In genomic region chr4:87848622-87849351, GRCh38 we compare ENCODE assay signal across 8 cellular contexts. TPM values are rescaled to one million over a fixed set of nuclear protein-coding genes. Genes with fewer than 3 reads are reported as not detected.
DNase-seq lines count a peak whose midpoint lies in the region; ATAC-seq, FAIRE-seq and TF ChIP-seq lines count a peak whose summit lies in the region.

No MANE protein-coding gene starts in this region.

- POLR2A ChIA-PET in activated CD4-positive, alpha-beta T cell treated with anti-CD3 and anti-CD28 coated beads for 36 hours (lab: Charles Lee), result no interaction called here
- POLR2A ChIA-PET in HEK293T (lab: Yijun Ruan, JAX) (no interaction called here), HepG2 (lab: Yijun Ruan, JAX) (no interaction called here)

- H4K20me1 ChIP-seq in HepG2 (ENCODE audit: insufficient read depth, low read length), result no peaks in the 10 kb centered on the region

- H3K4me1 ChIP-seq in colonic mucosa, result no peaks in the 10 kb centered on the region
- peaks cover 27% of the 10 kb centered on the region for H3K4me1 ChIP-seq in HepG2 (ENCODE audit: insufficient read depth, low read length)

- H3K9ac ChIP-seq in colonic mucosa (ENCODE audit: low read depth in 2 of 2, low read length in 2 of 2) (no peak overlapping the region), HepG2 (ENCODE audit: insufficient read depth, low read depth, low read length) (no peak overlapping the region)

- H3K27me3 ChIP-seq in colonic mucosa, result no peaks in the 10 kb centered on the region
- peaks cover 0 to 21% of the 10 kb centered on the region in 2 experiments; a peak in 2 of 5 replicates for H3K27me3 ChIP-seq in HepG2 (ENCODE audit: control insufficient read depth in 1 of 2, insufficient read depth in 2 of 2, low read length in 2 of 2)

- H3K27me3 Mint-ChIP-seq in activated CD4-positive, alpha-beta T cell treated with anti-CD3 and anti-CD28 coated beads for 36 hours, result peaks cover 15% of the 10 kb centered on the region
- H3K27me3 Mint-ChIP-seq in T-helper 17 cell, result peaks cover 56% of the 10 kb centered on the region
- H3K27me3 Mint-ChIP-seq in stimulated activated memory B cell treated with anti-CD40 and anti-IgM and Interleukin-4, amounts not matched to agents 10 μg/mL and 1 μg/mL and 100 μg/mL, for 72 hours, result peaks cover 20% of the 10 kb centered on the region

- H3K4me1 Mint-ChIP-seq in activated CD4-positive, alpha-beta T cell treated with anti-CD3 and anti-CD28 coated beads for 36 hours, result peaks cover 11% of the 10 kb centered on the region
- H3K4me1 Mint-ChIP-seq in T-helper 17 cell, result peaks cover 13% of the 10 kb centered on the region
- peaks cover 8% of the 10 kb centered on the region for H3K4me1 Mint-ChIP-seq in stimulated activated memory B cell treated with anti-CD40 and anti-IgM and Interleukin-4, amounts not matched to agents 10 μg/mL and 1 μg/mL and 100 μg/mL, for 72 hours

- no peak overlapping the region for H3K4me3 ChIP-seq in colonic mucosa
- H3K4me3 ChIP-seq in HepG2 (replicated peaks in 1 of 3; ENCODE audit: insufficient read depth in 1 of 3, low read depth in 2 of 3, low read length in 3 of 3), result peak overlapping the region in 2 of 3 experiments; percentile 36 to 46; a peak in 3 of 6 replicates

- no TSS peak for BruUV-seq in HepG2 (replicated peaks; lab: Mats Ljungman, UMichigan)

- no peak overlapping the region for H3K27ac Mint-ChIP-seq in activated CD4-positive, alpha-beta T cell treated with anti-CD3 and anti-CD28 coated beads for 36 hours
- H3K27ac Mint-ChIP-seq in T-helper 17 cell, result no peak overlapping the region
- H3K27ac Mint-ChIP-seq in stimulated activated memory B cell treated with anti-CD40 and anti-IgM and Interleukin-4, amounts not matched to agents 10 μg/mL and 1 μg/mL and 100 μg/mL, for 72 hours, result no peak overlapping the region

- no peak overlapping the region for H3K4me3 Mint-ChIP-seq in activated CD4-positive, alpha-beta T cell treated with anti-CD3 and anti-CD28 coated beads for 36 hours
- H3K4me3 Mint-ChIP-seq in T-helper 17 cell, result peak overlapping the region; percentile 60
- H3K4me3 Mint-ChIP-seq in stimulated activated memory B cell treated with anti-CD40 and anti-IgM and Interleukin-4, amounts not matched to agents 10 μg/mL and 1 μg/mL and 100 μg/mL, for 72 hours, result no peak overlapping the region

- intact Hi-C loops in activated CD4-positive, alpha-beta T cell treated with anti-CD3 and anti-CD28 coated beads for 36 hours (cut with DNase I, micrococcal nuclease), result loop anchor here (1.0 to 10.0 kb wide), 6 partner anchors 169 to 696 kb away; no protein-coding TSS in a partner anchor
- intact Hi-C loops in colonic mucosa (cut with DNase I) (loop anchor here (5.0 to 10.0 kb wide), 2 partner anchors 166 to 474 kb away; no protein-coding TSS in a partner anchor), HepG2 (cut with micrococcal nuclease; ENCODE audit: unreplicated experiment) (loop anchor here (1.0 to 5.0 kb wide), 2 partner anchors 169 to 306 kb away; no protein-coding TSS in a partner anchor)

- peak; percentile 93 for ATAC-seq in activated CD4-positive, alpha-beta T cell treated with anti-CD3 and anti-CD28 coated beads for 36 hours
- ATAC-seq in T-helper 17 cell (peak; percentile 88), HepG2 (peak; percentile 99)
- peak; percentile 80 for ATAC-seq in stimulated activated memory B cell treated with anti-CD40 and anti-IgM and Interleukin-4, amounts not matched to agents 10 μg/mL and 1 μg/mL and 100 μg/mL, for 72 hours

- H3K9me3 ChIP-seq in T-helper 17 cell (ENCODE audit: control insufficient read depth, low read length, poor library complexity, severe bottlenecking) (no peaks in the 10 kb centered on the region), colonic mucosa (no peaks in the 10 kb centered on the region), HepG2 (ENCODE audit: low read length) (no peaks in the 10 kb centered on the region)

- peak overlapping the region; percentile 78 for H3K4me2 ChIP-seq in HepG2 (ENCODE audit: low read depth, low read length)

- FAIRE-seq in HepG2 (lab: Jason Lieb, UNC), result peak; percentile 68

- H3K36me3 Mint-ChIP-seq in activated CD4-positive, alpha-beta T cell treated with anti-CD3 and anti-CD28 coated beads for 36 hours (ENCODE audit: low read depth), result no peaks in the 10 kb centered on the region
- no peaks in the 10 kb centered on the region for H3K36me3 Mint-ChIP-seq in T-helper 17 cell (ENCODE audit: low read depth)
- no peaks in the 10 kb centered on the region for H3K36me3 Mint-ChIP-seq in stimulated activated memory B cell treated with anti-CD40 and anti-IgM and Interleukin-4, amounts not matched to agents 10 μg/mL and 1 μg/mL and 100 μg/mL, for 72 hours

- TF ChIP-seq CTCF in colonic mucosa (IDR thresholded peaks at IDR 0.05) (peak; percentile 49), HepG2 (CRISPR knock-in tag; IDR thresholded peaks at IDR 0.05) (peak; percentile 79)

- no peaks in the 10 kb centered on the region for H3K79me2 ChIP-seq in HepG2 (ENCODE audit: insufficient read depth, low read length)

- H3K36me3 ChIP-seq in colonic mucosa, result no peaks in the 10 kb centered on the region
- H3K36me3 ChIP-seq in HepG2 (replicated peaks in 1 of 2; ENCODE audit: control insufficient read depth in 1 of 2, insufficient read depth in 2 of 2, low read length in 2 of 2), result no peaks in the 10 kb centered on the region

- peak; percentile 60 for DNase-seq in activated CD4-positive, alpha-beta T cell treated with anti-CD3 and anti-CD28 coated beads for 36 hours
- DNase-seq in activated CD4-positive, alpha-beta T cell treated with anti-CD3 and anti-CD28 coated beads for 1 hour, result no peak
- DNase-seq in HEK293T (ENCODE audit: extremely low spot score) (peak; percentile 61), NAMALWA (ENCODE audit: low spot score) (peak; percentile 62), T-helper 17 cell (no peak), colonic mucosa (peak; percentile 43), HepG2 (ENCODE audit: low spot score) (peak; percentile 47)

- CTCF ChIA-PET in activated CD4-positive, alpha-beta T cell treated with anti-CD3 and anti-CD28 coated beads for 36 hours (lab: Charles Lee), result interaction anchor here (0.6 to 6.7 kb wide), 40 partner anchors 8 to 1532 kb away, joined by 3 to 43 read pairs (median 4); partner anchors contain the start of gene SPP1
- CTCF ChIA-PET in HEK293T (lab: Yijun Ruan, JAX), result interaction anchor here (0.5 to 3.1 kb wide), 12 partner anchors 9 to 382 kb away, joined by 3 to 20 read pairs (median 3); no protein-coding TSS in a partner anchor
- CTCF ChIA-PET in HepG2 (lab: Yijun Ruan, JAX; ENCODE audit: low intra/inter-chr PET ratio, low total read pairs), result interaction anchor here (1.3 to 2.5 kb wide), 3 partner anchors 137 to 169 kb away, joined by 3 to 22 read pairs (median 5); no protein-coding TSS in a partner anchor

- 0 out of 2 replicates have a peak, but pooled peaks have one; percentile 9 for TF ChIP-seq RAD21 in HepG2 (CRISPR knock-in tag; IDR thresholded peaks at IDR 0.05)

- H2AFZ ChIP-seq in HepG2 (ENCODE audit: low read length), result no peak overlapping the region

- H3K27ac ChIP-seq in colonic mucosa (no peak overlapping the region), HepG2 (ENCODE audit: extremely low read length, insufficient read depth, low read length) (no peak overlapping the region)

- no peak for TF ChIP-seq EP300 in HepG2 (IDR thresholded peaks at IDR 0.05; ENCODE audit: low read depth in 2 of 2, low read length in 2 of 2)
- no peak for TF ChIP-seq EP300 in HepG2 (CRISPR knock-in tag; IDR thresholded peaks at IDR 0.05; ENCODE audit: borderline replicate concordance)

- in situ Hi-C loops in HepG2 (cut with HindIII; ENCODE audit: extremely low pct_ligation_motif_present, low pct_unique_long_range_greater_than_20kb), result loop anchor here (10.0 to 25.0 kb wide), 2 partner anchors 304 to 586 kb away; no protein-coding TSS in a partner anchor

- 2% methylated on average over 15 of the region's 15 CpGs for WGBS in HepG2 (ENCODE audit: low lambda C conversion rate)

- no peak for TF ChIP-seq POLR2A in HepG2 (IDR thresholded peaks at IDR 0.05; ENCODE audit: insufficient read depth in 1 of 2, low read depth in 2 of 2, low read length in 2 of 2)

- no peaks in the 10 kb centered on the region for H3K9me3 Mint-ChIP-seq in activated CD4-positive, alpha-beta T cell treated with anti-CD3 and anti-CD28 coated beads for 36 hours (ENCODE audit: low read depth)
- no peaks in the 10 kb centered on the region for H3K9me3 Mint-ChIP-seq in stimulated activated memory B cell treated with anti-CD40 and anti-IgM and Interleukin-4, amounts not matched to agents 10 μg/mL and 1 μg/mL and 100 μg/mL, for 72 hours

RNA-seq across cellular contexts. Expression of gene MEPE, which starts 16.0 kb away (rescaled TPM):
- total RNA-seq in activated CD4-positive, alpha-beta T cell treated with anti-CD3 and anti-CD28 coated beads for 36 hours, result not detected
- not detected for total RNA-seq in T-helper 17 cell
- total RNA-seq in colonic mucosa, result not detected
- total RNA-seq in HepG2 (2016; rRNA removed; fragmentation: Illumina TruSeq; extraction: Trizol), result not detected in 2 replicates
- total RNA-seq in HepG2 (2016; cell fraction: cytosol; rRNA removed; fragmentation: Illumina TruSeq; extraction: Trizol; ENCODE audit: low read depth), result not detected in 2 replicates
- total RNA-seq in HepG2 (2016; cell fraction: insoluble cytoplasmic fraction; rRNA removed; fragmentation: Illumina TruSeq; extraction: Trizol), result not detected in 2 replicates
- not detected in 2 replicates for total RNA-seq in HepG2 (2016; cell fraction: membrane; rRNA removed; fragmentation: Illumina TruSeq; extraction: Trizol)
- not detected in 2 replicates for total RNA-seq in HepG2 (2016; cell fraction: nucleus; rRNA removed; fragmentation: Illumina TruSeq; extraction: Trizol)
- polyA plus RNA-seq in HepG2 (2011; rRNA removed), result 0.04 TPM in 1 of 2 replicates, not detected in the other
- not detected in 2 replicates for polyA plus RNA-seq in HepG2 (2011; cell fraction: cytosol; rRNA removed)
- not detected in 2 replicates for polyA plus RNA-seq in HepG2 (2011; cell fraction: nucleus; rRNA removed)
- not detected in 2 replicates for polyA plus RNA-seq in HepG2 (2012)
- polyA plus RNA-seq in HepG2 (2016; cell fraction: cytosol; fragmentation: Illumina TruSeq; extraction: Trizol; ENCODE audit: low read depth), result not detected in 2 replicates
- polyA plus RNA-seq in HepG2 (2016; cell fraction: insoluble cytoplasmic fraction; fragmentation: Illumina TruSeq; extraction: Trizol; ENCODE audit: low read depth), result not detected in 2 replicates
- not detected in 2 replicates for polyA plus RNA-seq in HepG2 (2016; cell fraction: membrane; fragmentation: Illumina TruSeq; extraction: Trizol; ENCODE audit: low read depth)
- polyA plus RNA-seq in HepG2 (2016; cell fraction: nucleus; fragmentation: Illumina TruSeq; extraction: Trizol; ENCODE audit: insufficient read depth, low read depth), result not detected in 2 replicates
- 0.14 TPM in 1 of 2 replicates, not detected in the other for polyA minus RNA-seq in HepG2 (2011; rRNA and poly(A)+ RNA removed; ENCODE audit: low replicate concordance)
- not detected in 2 replicates for polyA minus RNA-seq in HepG2 (2011; cell fraction: cytosol; rRNA and poly(A)+ RNA removed)
- not detected in 2 replicates for polyA minus RNA-seq in HepG2 (2011; cell fraction: nucleus; rRNA and poly(A)+ RNA removed)

RNA-seq across cellular contexts. Expression of gene IBSP, which starts 49.4 kb away (rescaled TPM):
- total RNA-seq in activated CD4-positive, alpha-beta T cell treated with anti-CD3 and anti-CD28 coated beads for 36 hours, result not detected
- total RNA-seq in T-helper 17 cell (not detected), colonic mucosa (not detected), HepG2 (2016; rRNA removed; fragmentation: Illumina TruSeq; extraction: Trizol) (not detected in 2 replicates)
- total RNA-seq in HepG2 (2016; cell fraction: cytosol; rRNA removed; fragmentation: Illumina TruSeq; extraction: Trizol; ENCODE audit: low read depth), result not detected in 2 replicates
- total RNA-seq in HepG2 (2016; cell fraction: insoluble cytoplasmic fraction; rRNA removed; fragmentation: Illumina TruSeq; extraction: Trizol), result not detected in 2 replicates
- not detected in 2 replicates for total RNA-seq in HepG2 (2016; cell fraction: membrane; rRNA removed; fragmentation: Illumina TruSeq; extraction: Trizol)
- not detected in 2 replicates for total RNA-seq in HepG2 (2016; cell fraction: nucleus; rRNA removed; fragmentation: Illumina TruSeq; extraction: Trizol)
- not detected in 2 replicates for polyA plus RNA-seq in HepG2 (2011; rRNA removed)
- polyA plus RNA-seq in HepG2 (2011; cell fraction: cytosol; rRNA removed), result not detected in 2 replicates
- not detected in 2 replicates for polyA plus RNA-seq in HepG2 (2011; cell fraction: nucleus; rRNA removed)
- polyA plus RNA-seq in HepG2 (2012), result not detected in 2 replicates
- not detected in 2 replicates for polyA plus RNA-seq in HepG2 (2016; cell fraction: cytosol; fragmentation: Illumina TruSeq; extraction: Trizol; ENCODE audit: low read depth)
- not detected in 2 replicates for polyA plus RNA-seq in HepG2 (2016; cell fraction: insoluble cytoplasmic fraction; fragmentation: Illumina TruSeq; extraction: Trizol; ENCODE audit: low read depth)
- polyA plus RNA-seq in HepG2 (2016; cell fraction: membrane; fragmentation: Illumina TruSeq; extraction: Trizol; ENCODE audit: low read depth), result not detected in 2 replicates
- not detected in 2 replicates for polyA plus RNA-seq in HepG2 (2016; cell fraction: nucleus; fragmentation: Illumina TruSeq; extraction: Trizol; ENCODE audit: insufficient read depth, low read depth)
- polyA minus RNA-seq in HepG2 (2011; rRNA and poly(A)+ RNA removed; ENCODE audit: low replicate concordance), result not detected in 2 replicates
- not detected in 2 replicates for polyA minus RNA-seq in HepG2 (2011; cell fraction: cytosol; rRNA and poly(A)+ RNA removed)
- polyA minus RNA-seq in HepG2 (2011; cell fraction: nucleus; rRNA and poly(A)+ RNA removed), result not detected in 2 replicates

Comparison
In these comparisons a context has a peak if more than half of its experiments do, and no peak if none do; other contexts are left out.
1. DNase-seq: peak in activated CD4-positive, alpha-beta T cell treated with anti-CD3 and anti-CD28 coated beads for 36 hours (single experiment), HEK293T (single experiment), NAMALWA (single experiment), colonic mucosa (single experiment) and HepG2 (single experiment); none in activated CD4-positive, alpha-beta T cell treated with anti-CD3 and anti-CD28 coated beads for 1 hour (single experiment) and T-helper 17 cell (0 of 3).
2. Peak in every context shown above with its lines, with median percentiles within 50 percentile points of each other: ATAC-seq.